8 cellular contexts compared by ENCODE assay signal in genomic region chr19:33176670-33177416, GRCh38. TPM values are rescaled to one million over a fixed set of nuclear protein-coding genes. Genes with fewer than 3 reads are reported as not detected.
A peak's percentile ranks its signal among the peaks of the same experiment; 100 is the strongest.
DNase-seq lines count a peak whose midpoint lies in the region; ATAC-seq and TF ChIP-seq lines count a peak whose summit lies in the region.

No MANE protein-coding gene starts in this region.

- intact Hi-C loops in CD4-positive, alpha-beta memory T cell (cut with micrococcal nuclease) = loop anchor here (1.0 to 5.0 kb wide), 10 partner anchors 17 to 1078 kb away; partner anchors contain the start of genes ANKRD27, CEBPG, FAAP24 and GARRE1
- intact Hi-C loops in activated CD8-positive, alpha-beta T cell treated with anti-CD3 and anti-CD28 coated beads for 36 hours (cut with micrococcal nuclease) = no loop called here

- peak overlapping the region; percentile 97 to 100 (median 99) for H3K27ac Mint-ChIP-seq in CD4-positive, alpha-beta memory T cell
- peak overlapping the region; percentile 84 for H3K27ac Mint-ChIP-seq in activated CD8-positive, alpha-beta T cell treated with anti-CD3 and anti-CD28 coated beads for 36 hours

- H3K4me3 ChIP-seq in CD4-positive, alpha-beta memory T cell (ENCODE audit: low read length in 2 of 2) = peak overlapping the region; percentile 71 to 76
- peak overlapping the region; percentile 64 for H3K4me3 ChIP-seq in lung

- whole genome bisulfite sequencing in lung, 2 donors = 0% methylated on average over 56 to 65 of the region's 65 CpGs

- H3K4me1 ChIP-seq in CD4-positive, alpha-beta memory T cell (ENCODE audit: insufficient read depth, low read length) = peaks cover 41% of the 10 kb centered on the region
- peaks cover 0 to 6% of the 10 kb centered on the region in 2 donors for H3K4me1 ChIP-seq in lung (ENCODE audit: control insufficient read depth in 2 of 2, insufficient read depth in 2 of 2, low read length in 2 of 2)

- no peaks in the 10 kb centered on the region for H3K36me3 ChIP-seq in CD4-positive, alpha-beta memory T cell (ENCODE audit: insufficient read depth, low read length)
- no peaks in the 10 kb centered on the region for H3K36me3 ChIP-seq in lung (ENCODE audit: control insufficient read depth in 2 of 2, insufficient read depth in 2 of 2, low read length in 2 of 2)

- peaks cover 0 to 4% of the 10 kb centered on the region in 2 donors for H3K27me3 Mint-ChIP-seq in CD4-positive, alpha-beta memory T cell
- H3K27me3 Mint-ChIP-seq in activated CD8-positive, alpha-beta T cell treated with anti-CD3 and anti-CD28 coated beads for 36 hours = peaks cover 2% of the 10 kb centered on the region

- CTCF ChIA-PET in CD4-positive, alpha-beta memory T cell (lab: Charles Lee; ENCODE audit: partially characterized antibody) = interaction anchor here (0.6 to 4.8 kb wide), 18 partner anchors 9 to 570 kb away, joined by 3 to 43 read pairs (median 6); partner anchors contain the start of gene CEBPG
- CTCF ChIA-PET in activated CD8-positive, alpha-beta T cell treated with anti-CD3 and anti-CD28 coated beads for 36 hours (lab: Charles Lee) = interaction anchor here (0.6 to 4.7 kb wide), 18 partner anchors 7 to 239 kb away, joined by 3 to 28 read pairs (median 5); partner anchors contain the start of genes CEBPA and CEBPG

- peak; percentile 95 to 99 (median 98) for DNase-seq in CD4-positive, alpha-beta memory T cell
- DNase-seq in NCI-H82 treated with DMSO at 0.1 percent for 48 hours (lab: John Stamatoyannopoulos, UW; ENCODE audit: unreplicated experiment) (peak; percentile 96), lung (ENCODE audit: low spot score) (peak; percentile 97)
- DNase-seq in activated CD8-positive, alpha-beta T cell treated with anti-CD3 and anti-CD28 coated beads for 36 hours = peak; percentile 98
- DNase-seq in effector CD4-positive, alpha-beta T cell = peak; percentile 90
- peak; percentile 91 to 98 (median 98) for DNase-seq in stimulated activated CD4-positive, alpha-beta T cell treated with anti-CD3 and anti-CD28 coated beads, TNF-alpha, amount 100 ng/mL, for 4 hours (ENCODE audit: low read depth in 3 of 3)

- H3K27ac ChIP-seq in CD4-positive, alpha-beta memory T cell (ENCODE audit: low read depth, low read length) = peak overlapping the region; percentile 88
- peak overlapping the region; percentile 98 for H3K27ac ChIP-seq in lung (ENCODE audit: low read depth in 1 of 2, low read length in 1 of 2)

- peaks cover 0 to 14% of the 10 kb centered on the region in 2 donors for H3K36me3 Mint-ChIP-seq in CD4-positive, alpha-beta memory T cell
- peaks cover 6% of the 10 kb centered on the region for H3K36me3 Mint-ChIP-seq in activated CD8-positive, alpha-beta T cell treated with anti-CD3 and anti-CD28 coated beads for 36 hours (ENCODE audit: low read depth)

- no peaks in the 10 kb centered on the region for H3K9me3 ChIP-seq in CD4-positive, alpha-beta memory T cell (ENCODE audit: control insufficient read depth in 1 of 2, low read length in 2 of 2)
- H3K9me3 ChIP-seq in lung (ENCODE audit: control insufficient read depth in 2 of 2, insufficient read depth in 1 of 2, low read length in 1 of 2) = no peaks in the 10 kb centered on the region

- ATAC-seq in GM19438 (IDR thresholded peaks at IDR 0.05; ENCODE audit: low read depth, unreplicated experiment) = peak; percentile 78
- ATAC-seq in HG03575 (IDR thresholded peaks at IDR 0.05; ENCODE audit: extremely low read depth, insufficient number of reproducible peaks, low FRiP score, unreplicated experiment) = peak; percentile 73
- ATAC-seq in activated CD8-positive, alpha-beta T cell treated with anti-CD3 and anti-CD28 coated beads for 36 hours = peak; percentile 93
- ATAC-seq in lung (ENCODE audit: insufficient read depth, low FRiP score) = peak; percentile 95

- H3K4me3 Mint-ChIP-seq in CD4-positive, alpha-beta memory T cell = peak overlapping the region; percentile 95 to 99 (median 98)
- H3K4me3 Mint-ChIP-seq in activated CD8-positive, alpha-beta T cell treated with anti-CD3 and anti-CD28 coated beads for 36 hours = peak overlapping the region; percentile 86

- TF ChIP-seq CTCF in activated CD8-positive, alpha-beta T cell treated with anti-CD3 and anti-CD28 coated beads for 36 hours (IDR thresholded peaks at IDR 0.05) = no peak
- TF ChIP-seq CTCF in lung (IDR thresholded peaks at IDR 0.05; ENCODE audit: control extremely low read depth, extremely low read depth) = no peak

- H3K27me3 ChIP-seq in CD4-positive, alpha-beta memory T cell (ENCODE audit: insufficient read depth, low read length) = no peaks in the 10 kb centered on the region
- no peaks in the 10 kb centered on the region for H3K27me3 ChIP-seq in lung (ENCODE audit: control insufficient read depth, insufficient read depth)

- H3K9me3 Mint-ChIP-seq in CD4-positive, alpha-beta memory T cell = peaks cover 0 to 7% (median under 1%) of the 10 kb centered on the region in 8 donors
- H3K9me3 Mint-ChIP-seq in activated CD8-positive, alpha-beta T cell treated with anti-CD3 and anti-CD28 coated beads for 36 hours = no peaks in the 10 kb centered on the region

- POLR2A ChIA-PET in CD4-positive, alpha-beta memory T cell (lab: Charles Lee; ENCODE audit: partially characterized antibody) = interaction anchor here (0.8 to 5.2 kb wide), 21 partner anchors 9 to 832 kb away, joined by 3 to 160 read pairs (median 5); partner anchors contain the start of genes CEBPG, CEP89, FAAP24 and GPATCH1
- POLR2A ChIA-PET in activated CD8-positive, alpha-beta T cell treated with anti-CD3 and anti-CD28 coated beads for 36 hours (lab: Charles Lee) = interaction anchor here (0.7 to 5.5 kb wide), 13 partner anchors 10 to 619 kb away, joined by 3 to 52 read pairs (median 3); partner anchors contain the start of genes GPATCH1 and KCTD15

- peaks cover 23 to 60% (median 42%) of the 10 kb centered on the region in 4 donors for H3K4me1 Mint-ChIP-seq in CD4-positive, alpha-beta memory T cell
- peaks cover 31% of the 10 kb centered on the region for H3K4me1 Mint-ChIP-seq in activated CD8-positive, alpha-beta T cell treated with anti-CD3 and anti-CD28 coated beads for 36 hours (ENCODE audit: low read depth)

RNA-seq across cellular contexts. Expression of gene LRP3, which starts 17.3 kb away (rescaled TPM):
- total RNA-seq in CD4-positive, alpha-beta memory T cell = under 1 TPM in 1 of 2 experiments, not detected in 1; 0.32 TPM
- not detected for polyA plus RNA-seq in CD4-positive, alpha-beta memory T cell
- under 1 TPM; 0.27 to 0.31 TPM for total RNA-seq in activated CD8-positive, alpha-beta T cell treated with anti-CD3 and anti-CD28 coated beads for 36 hours
- 10 to 100 TPM; 16.4 to 18.2 TPM for total RNA-seq in lung
- polyA plus RNA-seq in lung = 10 to 100 TPM; 10.6 to 12.9 TPM

RNA-seq across cellular contexts. Expression of gene WDR88, which starts 44.9 kb away (rescaled TPM):
- total RNA-seq in CD4-positive, alpha-beta memory T cell = under 1 TPM; 0.58 TPM
- polyA plus RNA-seq in CD4-positive, alpha-beta memory T cell = under 1 TPM; 0.11 to 0.28 TPM
- not detected for total RNA-seq in activated CD8-positive, alpha-beta T cell treated with anti-CD3 and anti-CD28 coated beads for 36 hours
- not detected for total RNA-seq in lung
- polyA plus RNA-seq in lung = not detected

RNA-seq across cellular contexts. Expression of gene SLC7A10, which starts 48.8 kb away (rescaled TPM):
- total RNA-seq in CD4-positive, alpha-beta memory T cell = not detected
- polyA plus RNA-seq in CD4-positive, alpha-beta memory T cell = not detected
- total RNA-seq in activated CD8-positive, alpha-beta T cell treated with anti-CD3 and anti-CD28 coated beads for 36 hours = not detected
- total RNA-seq in lung = under 1 TPM; 0.21 to 0.71 TPM
- polyA plus RNA-seq in lung = under 1 TPM; 0.02 to 0.10 TPM

Comparison
In these comparisons a context has a peak if more than half of its experiments do, and no peak if none do; other contexts are left out.
1. Peak in every context shown above with its lines: DNase-seq, ATAC-seq, H3K4me3 ChIP-seq and H3K27ac ChIP-seq.
2. RNA of gene LRP3, which starts 17.3 kb away (total RNA-seq): 16.4 to 18.2 TPM in lung; 0.32 TPM in CD4-positive, alpha-beta memory T cell and 0.27 to 0.31 TPM in activated CD8-positive, alpha-beta T cell treated with anti-CD3 and anti-CD28 coated beads for 36 hours; every median in the first group is over 10 times any median in the second.